ENCODE assay signal across 8 cellular contexts in the genomic region with DNA sequence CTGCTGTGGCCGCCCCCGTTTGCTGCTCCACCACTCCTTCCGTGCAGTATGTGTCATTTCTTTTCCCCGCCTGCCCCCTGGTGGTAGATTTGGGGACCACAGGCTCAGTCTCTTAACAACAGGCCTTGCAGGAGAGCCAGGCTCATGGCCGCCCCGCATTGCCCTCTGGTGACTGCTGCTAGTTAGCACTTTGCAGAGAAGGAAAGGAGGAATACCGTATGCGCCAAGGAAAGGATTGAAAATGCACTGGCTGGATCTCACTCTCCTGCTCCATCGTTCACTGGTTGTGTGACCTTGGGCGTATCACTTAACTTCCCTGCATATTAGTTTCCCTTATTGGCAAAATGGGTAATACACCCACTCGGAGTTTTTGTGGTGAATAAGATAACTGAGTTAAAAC. TPM values are rescaled to one million over a fixed set of nuclear protein-coding genes. Genes with fewer than 3 reads are reported as not detected.
DNase-seq lines count a peak whose midpoint lies in the region; ATAC-seq and TF ChIP-seq lines count a peak whose summit lies in the region.

No MANE protein-coding gene starts in this region.

- BruUV-seq in PC-9 (replicated peaks; lab: Mats Ljungman, UMichigan): no TSS peak

- no peaks in the 10 kb centered on the region for H3F3A ChIP-seq in PC-9 (ENCODE audit: insufficient read depth, low read depth)

- H2AFZ ChIP-seq in PC-9: no peak overlapping the region

- CTCF ChIA-PET in PC-9 (lab: Charles Lee): no interaction called here

- WGBS in esophagus muscularis mucosa: 11% methylated on average over 11 of the region's 11 CpGs

- no peaks in the 10 kb centered on the region for H3K9me3 ChIP-seq in PC-9 (ENCODE audit: insufficient read depth, low read depth)
- no peaks in the 10 kb centered on the region for H3K9me3 ChIP-seq in esophagus muscularis mucosa

- no peak for TF ChIP-seq POLR2A in esophagus muscularis mucosa (IDR thresholded peaks at IDR 0.05; ENCODE audit: low read depth)

- H3K4me1 Mint-ChIP-seq in natural killer cell treated with Interleukin-12 subunit alpha and Interleukin-12 subunit beta and Interleukin-15 and Interleukin-18, amount 100 ng/mL, for 72 hours (ENCODE audit: low read depth in 2 of 2): peaks cover 8 to 10% of the 10 kb centered on the region in 2 donors

- DNase-seq in ELF-1 (ENCODE audit: low read depth, low spot score): peak; percentile 98
- peak; percentile 94 for DNase-seq in H4 (ENCODE audit: low spot score)
- peak; percentile 91 for DNase-seq in LHCN-M2 (ENCODE audit: low read depth)
- peak; percentile 74 to 97 for DNase-seq in PC-9
- peak; percentile 91 for DNase-seq in activated T-cell treated with anti-CD3 and anti-CD28 coated beads for 48 hours (ENCODE audit: low read depth)
- DNase-seq in esophagus muscularis mucosa (ENCODE audit: extremely low spot score): peak; percentile 100
- DNase-seq in natural killer cell treated with Interleukin-12 subunit alpha and Interleukin-12 subunit beta and Interleukin-15 and Interleukin-18, amount 100 ng/mL, for 72 hours (ENCODE audit: low spot score): peak; percentile 92
- peak; percentile 91 for DNase-seq in stimulated activated naive CD4-positive, alpha-beta T cell treated with Interleukin-2 at 50 U/mL for 16 hours (lab: John Stamatoyannopoulos, UW)

- peak; percentile 95 to 97 for ATAC-seq in natural killer cell treated with Interleukin-12 subunit alpha and Interleukin-12 subunit beta and Interleukin-15 and Interleukin-18, amount 100 ng/mL, for 72 hours

- intact Hi-C loops in PC-9 (cut with micrococcal nuclease; ENCODE audit: unreplicated experiment): loop anchor here (1.0 to 5.0 kb wide), 8 partner anchors 86 to 1255 kb away; no protein-coding TSS in a partner anchor
- intact Hi-C loops in esophagus muscularis mucosa (cut with DNase I): loop anchor here (5.0 kb wide), 2 partner anchors 85 to 295 kb away; no protein-coding TSS in a partner anchor

- no peak overlapping the region for H3K4me2 ChIP-seq in PC-9

- TF ChIP-seq CTCF in PC-9 (conservative IDR thresholded peaks at IDR 0.05): peak; percentile 97
- peak; percentile 99 for TF ChIP-seq CTCF in esophagus muscularis mucosa (IDR thresholded peaks at IDR 0.05)

- H3K27me3 ChIP-seq in PC-9 (ENCODE audit: insufficient read depth, low read depth) (peaks cover 59% of the 10 kb centered on the region), esophagus muscularis mucosa (peaks cover 0 to 4% (median 0%) of the 10 kb centered on the region in 4 donors)

- peaks cover 23 to 30% of the 10 kb centered on the region in 2 donors for H3K27me3 Mint-ChIP-seq in natural killer cell treated with Interleukin-12 subunit alpha and Interleukin-12 subunit beta and Interleukin-15 and Interleukin-18, amount 100 ng/mL, for 72 hours

- H3K36me3 ChIP-seq in PC-9 (ENCODE audit: low read depth) (no peaks in the 10 kb centered on the region), esophagus muscularis mucosa (no peaks in the 10 kb centered on the region)

- H3K9me3 Mint-ChIP-seq in natural killer cell treated with Interleukin-12 subunit alpha and Interleukin-12 subunit beta and Interleukin-15 and Interleukin-18, amount 100 ng/mL, for 72 hours: no peaks in the 10 kb centered on the region

- H3K27ac Mint-ChIP-seq in natural killer cell treated with Interleukin-12 subunit alpha and Interleukin-12 subunit beta and Interleukin-15 and Interleukin-18, amount 100 ng/mL, for 72 hours: no peak overlapping the region

- H3K4me3 ChIP-seq in PC-9 (no peak overlapping the region), esophagus muscularis mucosa (no peak overlapping the region)

- no peak for TF ChIP-seq EP300 in esophagus muscularis mucosa (IDR thresholded peaks at IDR 0.05)

- H3K79me2 ChIP-seq in PC-9 (ENCODE audit: low read depth): no peaks in the 10 kb centered on the region

- H3K27ac ChIP-seq in PC-9 (no peak overlapping the region), esophagus muscularis mucosa (replicated peaks in 1 of 4) (no peak overlapping the region)

- no peaks in the 10 kb centered on the region for H3K9me2 ChIP-seq in PC-9 (ENCODE audit: insufficient read depth)

- H3K4me1 ChIP-seq in PC-9 (replicated peaks; ENCODE audit: insufficient read depth): no peaks in the 10 kb centered on the region
- no peaks in the 10 kb centered on the region for H3K4me1 ChIP-seq in esophagus muscularis mucosa

- POLR2A ChIA-PET in PC-9 (lab: Charles Lee; ENCODE audit: unreplicated experiment): no interaction called here

- no peaks in the 10 kb centered on the region for H4K20me1 ChIP-seq in PC-9 (ENCODE audit: insufficient read depth)

- no peaks in the 10 kb centered on the region for H3K36me3 Mint-ChIP-seq in natural killer cell treated with Interleukin-12 subunit alpha and Interleukin-12 subunit beta and Interleukin-15 and Interleukin-18, amount 100 ng/mL, for 72 hours

- no peak overlapping the region for H3K4me3 Mint-ChIP-seq in natural killer cell treated with Interleukin-12 subunit alpha and Interleukin-12 subunit beta and Interleukin-15 and Interleukin-18, amount 100 ng/mL, for 72 hours

RNA-seq across cellular contexts. Expression of gene PXYLP1, which starts 39.3 kb away (rescaled TPM):
- total RNA-seq in H4 (2014; rRNA removed; shearing (Covaris generic)): 13.2 and 18.0 TPM in 2 replicates
- total RNA-seq in LHCN-M2 (2014; rRNA removed) (2.5 and 3.7 TPM in 2 replicates), PC-9 (2021) (7.8 and 11.1 TPM in 2 replicates), esophagus muscularis mucosa (10 to 100 TPM in 1 of 4 donors, 1 to 10 TPM in 3; 4.5 to 12.5 (median 9.4) TPM)
- polyA plus RNA-seq in LHCN-M2 (2012): 3.6 TPM
- total RNA-seq in natural killer cell treated with Interleukin-12 subunit alpha and Interleukin-12 subunit beta and Interleukin-15 and Interleukin-18, amount 100 ng/mL, for 72 hours: 10 to 100 TPM in 1 of 2 donors, 1 to 10 TPM in 1; 6.3 to 15.2 TPM
